ENCODE assay signal across 19 cellular contexts in genomic region chr2:175576270-175576669, GRCh38.
DNase-seq lines count a peak whose midpoint lies in the region; ATAC-seq and TF ChIP-seq lines count a peak whose summit lies in the region.
"Had no signal": no experiment of that assay in that cellular context is flagged by ENCODE, and none has a peak within 500 bp of the region (broad histone marks: within the 10 kb centered on the region; RNA-seq: fewer than 3 reads in every experiment).

No MANE protein-coding gene starts in this region.

- H3K4me1 Mint-ChIP-seq in nephron progenitor cell = peaks cover 53% of the 10 kb centered on the region

- H3K4me1 ChIP-seq in HEK293 (ENCODE audit: control insufficient read depth, insufficient read depth, low read length) = peaks cover 8% of the 10 kb centered on the region
- H3K4me1 ChIP-seq: gastroesophageal sphincter, psoas muscle had no signal

- H3K4me3 Mint-ChIP-seq in nephron progenitor cell = peak overlapping the region; percentile 26
- H3K4me3 Mint-ChIP-seq: H9, nephron had no signal

- H3K27ac ChIP-seq in HEK293 (ENCODE audit: extremely low read depth, low read depth, low read length) = no peak overlapping the region; the same call in 1 of the 2 replicates
- H3K27ac ChIP-seq in HL-60 (replicated peaks) = peak overlapping the region; percentile 42
- H3K27ac ChIP-seq: gastroesophageal sphincter, psoas muscle had no signal

- H3K36me3 ChIP-seq in HEK293 (ENCODE audit: control insufficient read depth in 2 of 2, insufficient read depth in 1 of 2, low read length in 2 of 2) = no peaks in the 10 kb centered on the region
- H3K36me3 ChIP-seq: gastroesophageal sphincter had no signal

- TF ChIP-seq CTCF in HEK293 (tag by site-specific recombination; IDR thresholded peaks at IDR 0.05) = no peak
- no peak for TF ChIP-seq CTCF in HL-60 (IDR thresholded peaks at IDR 0.05; ENCODE audit: insufficient read depth, low read length)
- TF ChIP-seq CTCF in nephron progenitor cell (IDR thresholded peaks at IDR 0.05) = no peak
- no peak for TF ChIP-seq CTCF in foreskin fibroblast (IDR thresholded peaks at IDR 0.05; ENCODE audit: low read depth, low read length)

- DNase-seq in HL-60 (ENCODE audit: low read depth in 1 of 2, low spot score in 1 of 2) = no peak
- no peak for DNase-seq in nephron progenitor cell
- no peak for DNase-seq in HT-29 (ENCODE audit: low spot score)
- DNase-seq in NCI-H82 (lab: John Stamatoyannopoulos, UW) = no peak
- no peak for DNase-seq in foreskin fibroblast
- DNase-seq: activated CD4-positive, alpha-beta T cell treated with anti-CD3 and anti-CD28 coated beads, Interleukin-2, amount 50 U/mL, for 1 hour; H9; NCI-H1436; NCI-H2171; NCI-H526 treated with DMSO at 0.1 percent for 48 hours; PC-3; psoas muscle; SIG-M5; small intestine; stimulated activated CD4-positive, alpha-beta T cell treated with anti-CD3 and anti-CD28 coated beads, Interleukin-4, amount 100 ng/mL, for 24 hours had no signal

- POLR2A ChIA-PET in HEK293 (lab: Yijun Ruan, JAX) = no interaction called here

- peaks cover 5% of the 10 kb centered on the region for H3K9me3 Mint-ChIP-seq in nephron progenitor cell
- H3K9me3 Mint-ChIP-seq: H9, nephron had no signal

- H3K9me3 ChIP-seq in HEK293 (ENCODE audit: control insufficient read depth, insufficient read depth, low read depth, low read length) = no peaks in the 10 kb centered on the region
- H3K9me3 ChIP-seq: gastroesophageal sphincter, psoas muscle had no signal

- no peaks in the 10 kb centered on the region for H3K27me3 ChIP-seq in HL-60 (ENCODE audit: insufficient read depth, poor library complexity, severe bottlenecking)
- H3K27me3 ChIP-seq: gastroesophageal sphincter had no signal

- H3K27ac Mint-ChIP-seq in nephron progenitor cell = no peak overlapping the region
- H3K27ac Mint-ChIP-seq: H9 had no signal

- ATAC-seq in GM19035 (IDR thresholded peaks at IDR 0.05; ENCODE audit: unreplicated experiment) = peak; percentile 27
- ATAC-seq: gastroesophageal sphincter, PC-3, psoas muscle had no signal

- H3K36me3 Mint-ChIP-seq in nephron progenitor cell (ENCODE audit: low read depth) = no peaks in the 10 kb centered on the region

- no peak overlapping the region for H3K4me3 ChIP-seq in HEK293 (ENCODE audit: low read depth, low read length)
- no peak overlapping the region for H3K4me3 ChIP-seq in HL-60 (replicated peaks; ENCODE audit: insufficient read depth, low read length)
- no peak overlapping the region for H3K4me3 ChIP-seq in foreskin fibroblast (ENCODE audit: low read depth in 1 of 2, low read length in 2 of 2)
- H3K4me3 ChIP-seq: gastroesophageal sphincter, psoas muscle had no signal

- no peaks in the 10 kb centered on the region for H3K27me3 Mint-ChIP-seq in nephron progenitor cell (ENCODE audit: low read depth, poor library complexity)

- CTCF ChIA-PET in HEK293 (lab: Yijun Ruan, JAX) = interaction anchor here (0.6 to 1.1 kb wide), 3 partner anchors 18 to 209 kb away, joined by 3 read pairs; no protein-coding TSS in a partner anchor

TF ChIP-seq in HEK293, 187 proteins besides CTCF, POLR2A, EP300 and RAD21:
- TF ChIP-seq ZNF324 (tag by site-specific recombination; IDR thresholded peaks at IDR 0.05) (no peak), ZSCAN16 (tag by site-specific recombination; IDR thresholded peaks at IDR 0.05) (no peak), SCRT2 (tag by site-specific recombination; IDR thresholded peaks at IDR 0.05) (peak; percentile 77), ZNF555 (tag by site-specific recombination; conservative IDR thresholded peaks at IDR 0.05) (no peak), HOXD13 (CRISPR knock-in tag; IDR thresholded peaks at IDR 0.05; ENCODE audit: borderline replicate concordance) (no peak)
